11 cellular contexts compared by ENCODE assay signal in genomic region chrX:40148439-40149285, GRCh38. TPM values are rescaled to one million over a fixed set of nuclear protein-coding genes. Genes with fewer than 3 reads are reported as not detected.
DNase-seq lines count a peak whose midpoint lies in the region; ATAC-seq and TF ChIP-seq lines count a peak whose summit lies in the region.
"Had no signal": no experiment of that assay in that cellular context is flagged by ENCODE, and none has a peak within 500 bp of the region (broad histone marks: within the 10 kb centered on the region; RNA-seq: fewer than 3 reads in every experiment).

No MANE protein-coding gene starts in this region.

- peak overlapping the region; percentile 15 for H3K9ac ChIP-seq in SK-N-MC (ENCODE audit: insufficient read length)

- H3K4me3 ChIP-seq in A673 (ENCODE audit: low read depth, low read length, poor library complexity, severe bottlenecking) (peak overlapping the region; percentile 10), GM23338 (peak overlapping the region; percentile 58), SK-N-MC (peak overlapping the region; percentile 59), body of pancreas (no peak overlapping the region)
- H3K4me3 ChIP-seq: lung had no signal

- peaks cover 5% of the 10 kb centered on the region; the same call in 1 of the 2 replicates for H3K79me2 ChIP-seq in GM23338 (replicated peaks; ENCODE audit: insufficient read depth)

- WGBS in body of pancreas, 2 donors = 58 to 84% methylated on average over 19 to 20 of the region's 23 CpGs

- POLR2A ChIA-PET in A673 (lab: Charles Lee; ENCODE audit: low non-redundant PET) = no interaction called here

- BruUV-seq in A673 (replicated peaks; lab: Mats Ljungman, UMichigan) = no TSS peak

- ATAC-seq in GM23338 (peak; percentile 5), body of pancreas (no peak)
- ATAC-seq: activated naive CD4-positive, alpha-beta T cell treated with anti-CD3 and anti-CD28 coated beads, Interleukin-2, amount 50 U/mL, for 72 hours had no signal

- no peak for TF ChIP-seq POLR2A in body of pancreas (IDR thresholded peaks at IDR 0.05)

- DNase-seq in A673 (ENCODE audit: low spot score) (peak; percentile 92), GM23338 (ENCODE audit: low spot score) (peak; percentile 45), SK-N-MC (ENCODE audit: low read depth, low spot score) (no peak), immature natural killer cell (no peak), NCI-H2029 (lab: John Stamatoyannopoulos, UW) (no peak), DMS153 treated with DMSO at 0.1 percent for 48 hours (lab: John Stamatoyannopoulos, UW; ENCODE audit: unreplicated experiment) (no peak), midbrain (lab: John Stamatoyannopoulos, UW) (no peak), body of pancreas (no peak)
- DNase-seq: CD4-positive, alpha-beta T cell had no signal

- H2AFZ ChIP-seq in GM23338 = no peak overlapping the region

- H3K4me1 Mint-ChIP-seq in GM23338 (peaks cover 41% of the 10 kb centered on the region), immature natural killer cell (peaks cover 12 to 22% of the 10 kb centered on the region in 2 donors)

- TF ChIP-seq CTCF in A673 (conservative IDR thresholded peaks at IDR 0.05; ENCODE audit: low read depth, low read length) (no peak), GM23338 (conservative IDR thresholded peaks at IDR 0.05; ENCODE audit: low read depth in 2 of 2) (no peak), body of pancreas (IDR thresholded peaks at IDR 0.05) (no peak)

- no peaks in the 10 kb centered on the region for H4K20me1 ChIP-seq in GM23338 (replicated peaks; ENCODE audit: insufficient read depth)

- intact Hi-C loops in A673 (cut with micrococcal nuclease; ENCODE audit: unreplicated experiment) = loop anchor here (1.0 kb wide), 1 partner anchor 39 kb away; no protein-coding TSS in a partner anchor
- intact Hi-C loops in body of pancreas (cut with DNase I) = no loop called here

- CTCF ChIA-PET in A673 (lab: Charles Lee) = no interaction called here

- no peaks in the 10 kb centered on the region for H3K27me3 ChIP-seq in A673 (replicated peaks; ENCODE audit: insufficient read depth, low read depth, low read length, poor library complexity)
- H3K27me3 ChIP-seq in GM23338 (ENCODE audit: insufficient read depth) = peaks cover 85% of the 10 kb centered on the region
- H3K27me3 ChIP-seq in body of pancreas = no peaks in the 10 kb centered on the region

- H3K36me3 ChIP-seq in A673 (ENCODE audit: insufficient read depth, low read length, poor library complexity, severe bottlenecking) (no peaks in the 10 kb centered on the region), GM23338 (ENCODE audit: insufficient read depth) (no peaks in the 10 kb centered on the region), SK-N-MC (ENCODE audit: insufficient read depth, low read length) (no peaks in the 10 kb centered on the region), body of pancreas (replicated peaks in 1 of 2; ENCODE audit: insufficient read depth in 1 of 2, low read depth in 2 of 2) (no peaks in the 10 kb centered on the region)

- H3K9me3 Mint-ChIP-seq in GM23338 = no peaks in the 10 kb centered on the region
- H3K9me3 Mint-ChIP-seq in immature natural killer cell = no peaks in the 10 kb centered on the region
- H3K9me3 Mint-ChIP-seq: activated naive CD4-positive, alpha-beta T cell treated with anti-CD3 and anti-CD28 coated beads, Interleukin-2, amount 50 U/mL, for 72 hours; CD4-positive, alpha-beta T cell had no signal

- peaks cover 3% of the 10 kb centered on the region; the same call in 1 of the 3 replicates for H3K36me3 Mint-ChIP-seq in GM23338 (ENCODE audit: low read depth)
- no peaks in the 10 kb centered on the region for H3K36me3 Mint-ChIP-seq in immature natural killer cell
- H3K36me3 Mint-ChIP-seq: activated naive CD4-positive, alpha-beta T cell treated with anti-CD3 and anti-CD28 coated beads, Interleukin-2, amount 50 U/mL, for 72 hours had no signal

- peaks cover 62% of the 10 kb centered on the region for H3K27me3 Mint-ChIP-seq in GM23338 (ENCODE audit: insufficient read depth, low read depth, poor library complexity)
- peaks cover 7 to 22% (median 22%) of the 10 kb centered on the region in 3 donors for H3K27me3 Mint-ChIP-seq in immature natural killer cell (ENCODE audit: low read depth in 3 of 3)
- H3K27me3 Mint-ChIP-seq: CD4-positive, alpha-beta T cell had no signal

- peaks cover 70% of the 10 kb centered on the region for H3K4me1 ChIP-seq in A673 (ENCODE audit: insufficient read depth, low read length, poor library complexity, severe bottlenecking)
- peaks cover 30% of the 10 kb centered on the region for H3K4me1 ChIP-seq in GM23338 (ENCODE audit: insufficient read depth)
- H3K4me1 ChIP-seq in body of pancreas = peaks cover 53% of the 10 kb centered on the region

- H3K4me3 Mint-ChIP-seq in GM23338 (peak overlapping the region; percentile 62), immature natural killer cell (peak overlapping the region; percentile 63 to 79 (median 73))
- H3K4me3 Mint-ChIP-seq: CD4-positive, alpha-beta T cell had no signal

- no peaks in the 10 kb centered on the region for H3K9me2 ChIP-seq in GM23338 (ENCODE audit: insufficient read depth)

- no peaks in the 10 kb centered on the region for H3F3A ChIP-seq in GM23338 (replicated peaks; ENCODE audit: low read depth)

- peak overlapping the region; percentile 82 for H3K4me2 ChIP-seq in GM23338

- H3K27ac ChIP-seq in A673 (ENCODE audit: low read depth, low read length, poor library complexity, severe bottlenecking) (peak overlapping the region; percentile 91), GM23338 (ENCODE audit: low read depth) (no peak overlapping the region), SK-N-MC (peak overlapping the region; percentile 67), body of pancreas (no peak overlapping the region)

- no peaks in the 10 kb centered on the region for H3K9me3 ChIP-seq in A673 (ENCODE audit: low read depth, low read length, poor library complexity, severe bottlenecking)
- H3K9me3 ChIP-seq in SK-N-MC (ENCODE audit: low read depth, low read length) = no peaks in the 10 kb centered on the region
- H3K9me3 ChIP-seq in body of pancreas = no peaks in the 10 kb centered on the region

- H3K27ac Mint-ChIP-seq in GM23338 (no peak overlapping the region), immature natural killer cell (peak overlapping the region in 3 of 6 donors; percentile 1 to 38 (median 33))
- H3K27ac Mint-ChIP-seq: activated naive CD4-positive, alpha-beta T cell treated with anti-CD3 and anti-CD28 coated beads, Interleukin-2, amount 50 U/mL, for 72 hours; CD4-positive, alpha-beta T cell had no signal

TF ChIP-seq in GM23338, 12 proteins besides CTCF, POLR2A, EP300 and RAD21:
- no peak for TF ChIP-seq JUNB (IDR thresholded peaks at IDR 0.05; ENCODE audit: unreplicated experiment)
- TF ChIP-seq EZH2 (IDR thresholded peaks at IDR 0.05; ENCODE audit: low read depth, unreplicated experiment) = peak; percentile 18

RNA-seq across cellular contexts. Expression of gene BCOR, which starts 50.9 kb away (rescaled TPM):
- total RNA-seq in A673 (2021) (58.8 and 59.0 TPM in 2 replicates), body of pancreas (10 to 100 TPM; 13.2 to 23.6 TPM)
- 60.8 TPM in 2 replicates for total RNA-seq in GM23338 (2014; rRNA removed; shearing (Covaris generic))
- polyA plus RNA-seq in GM23338 (2016; fragmentation: Nextera tagmentation; extraction: Ambion mirVana) (25.5 and 25.8 TPM in 2 replicates), immature natural killer cell (1 to 10 TPM in 2 of 3 donors, not detected in 1; 3.4 to 7.2 TPM)

Comparison
In these comparisons a context has a peak if more than half of its experiments do, and no peak if none do; other contexts are left out.
1. DNase-seq: peak in A673 (single experiment) and GM23338 (single experiment); none in SK-N-MC (single experiment), immature natural killer cell (0 of 3), NCI-H2029 (single experiment), DMS153 treated with DMSO at 0.1 percent for 48 hours (single experiment), midbrain (single experiment) and body of pancreas (0 of 4).
2. H3K27ac ChIP-seq: peak in A673 (single experiment) and SK-N-MC (single experiment); none in GM23338 (single experiment) and body of pancreas (0 of 4).
3. H3K4me3 ChIP-seq: peak in A673 (single experiment), GM23338 (single experiment) and SK-N-MC (single experiment); none in body of pancreas (0 of 2).